10 cellular contexts compared by ENCODE assay signal in the genomic region with DNA sequence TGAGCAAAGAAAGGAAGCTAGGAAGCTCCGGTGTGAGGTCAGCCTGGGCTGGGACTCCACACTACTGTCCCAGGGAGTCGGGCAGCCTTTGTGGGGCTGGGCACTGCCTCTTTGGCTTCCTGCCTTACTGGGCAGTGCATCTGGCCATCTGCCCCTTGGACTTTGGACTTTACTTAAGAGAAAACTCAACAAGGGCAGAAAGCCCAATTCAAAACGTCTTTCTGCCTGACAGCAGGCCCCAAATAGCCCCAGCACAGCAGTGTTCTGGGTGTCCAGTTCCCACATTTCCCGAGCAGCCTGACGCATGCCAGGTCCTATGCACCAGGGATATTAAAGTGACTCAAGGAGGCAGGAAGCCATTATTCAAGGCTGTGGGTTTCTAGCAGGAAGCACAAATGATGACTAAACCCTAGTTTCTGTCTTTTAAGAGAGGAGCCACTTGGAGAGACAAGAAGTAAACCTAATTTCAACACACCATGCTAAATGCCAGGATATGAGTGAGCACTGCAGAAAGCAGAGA. TPM values are rescaled to one million over a fixed set of nuclear protein-coding genes. Genes with fewer than 3 reads are reported as not detected.
DNase-seq lines count a peak whose midpoint lies in the region; ATAC-seq, FAIRE-seq and TF ChIP-seq lines count a peak whose summit lies in the region.
"Had no signal": no experiment of that assay in that cellular context is flagged by ENCODE, and none has a peak within 500 bp of the region (broad histone marks: within the 10 kb centered on the region; RNA-seq: fewer than 3 reads in every experiment).

No MANE protein-coding gene starts in this region.

- no peak overlapping the region for H3K4me3 Mint-ChIP-seq in dendritic cell treated with granulocyte-macrophage colony-stimulating factor and Interleukin-4, amounts not matched to agents 40 ng/mL and 50 ng/mL, for 4 days

- H3K27ac ChIP-seq in mesodermal cell (ENCODE audit: low read depth, low read length, severe bottlenecking) (peak overlapping the region; percentile 83), vagina (peak overlapping the region; percentile 66)

- peak; percentile 96 for FAIRE-seq in RCC 7860 (lab: Jason Lieb, UNC)
- FAIRE-seq: A204.1, TTC549 had no signal

- no peaks in the 10 kb centered on the region for H3K36me3 ChIP-seq in mesodermal cell (ENCODE audit: control insufficient read depth, insufficient read depth, low read length)
- H3K36me3 ChIP-seq in vagina = no peaks in the 10 kb centered on the region

- H3K4me1 ChIP-seq in mesodermal cell (ENCODE audit: control insufficient read depth, insufficient read depth, low read length, poor library complexity, severe bottlenecking) (peaks cover 19% of the 10 kb centered on the region), vagina (peaks cover 23% of the 10 kb centered on the region)

- intact Hi-C loops in dendritic cell treated with granulocyte-macrophage colony-stimulating factor and Interleukin-4, amounts not matched to agents 40 ng/mL and 50 ng/mL, for 4 days (cut with micrococcal nuclease) = no loop called here
- intact Hi-C loops in vagina (cut with DNase I) = no loop called here

- TF ChIP-seq CTCF in vagina (IDR thresholded peaks at IDR 0.05) = no peak

- H3K4me3 ChIP-seq in mesodermal cell (ENCODE audit: extremely low read depth, insufficient read depth, low read length, poor library complexity, severe bottlenecking) (no peak overlapping the region), vagina (no peak overlapping the region)

- H3K27me3 Mint-ChIP-seq in dendritic cell treated with granulocyte-macrophage colony-stimulating factor and Interleukin-4, amounts not matched to agents 40 ng/mL and 50 ng/mL, for 4 days = no peaks in the 10 kb centered on the region

- no peak for TF ChIP-seq POLR2A in vagina (IDR thresholded peaks at IDR 0.05)

- H3K27me3 ChIP-seq in vagina = no peaks in the 10 kb centered on the region

- DNase-seq in DMS 273 (lab: John Stamatoyannopoulos, UW; ENCODE audit: unreplicated experiment) (peak; percentile 26), DMS 273 treated with DMSO at 0.1 percent for 48 hours (lab: John Stamatoyannopoulos, UW) (no peak), RCC 7860 (ENCODE audit: low spot score) (peak; percentile 94), vagina (ENCODE audit: extremely low spot score in 2 of 2) (peak in 1 of 2 donors; percentile 93), GM19238 (ENCODE audit: insufficient read length, low spot score) (no peak)

- peaks cover 40% of the 10 kb centered on the region for H3K4me1 Mint-ChIP-seq in dendritic cell treated with granulocyte-macrophage colony-stimulating factor and Interleukin-4, amounts not matched to agents 40 ng/mL and 50 ng/mL, for 4 days (ENCODE audit: low read depth)

- H3K9me3 ChIP-seq in mesodermal cell (ENCODE audit: control insufficient read depth, low read length) (no peaks in the 10 kb centered on the region), vagina (no peaks in the 10 kb centered on the region)

- H3K9me3 Mint-ChIP-seq in dendritic cell treated with granulocyte-macrophage colony-stimulating factor and Interleukin-4, amounts not matched to agents 40 ng/mL and 50 ng/mL, for 4 days = no peaks in the 10 kb centered on the region

- peak overlapping the region; percentile 50 for H3K27ac Mint-ChIP-seq in dendritic cell treated with granulocyte-macrophage colony-stimulating factor and Interleukin-4, amounts not matched to agents 40 ng/mL and 50 ng/mL, for 4 days

- H3K36me3 Mint-ChIP-seq in dendritic cell treated with granulocyte-macrophage colony-stimulating factor and Interleukin-4, amounts not matched to agents 40 ng/mL and 50 ng/mL, for 4 days (ENCODE audit: low read depth) = peaks cover 45% of the 10 kb centered on the region

- 68 to 73% methylated on average over 5 of the region's 5 CpGs for WGBS in mesodermal cell (ENCODE audit: insufficient coverage in 2 of 2), 2 experiments

- ATAC-seq in GM18517 (IDR thresholded peaks at IDR 0.05; ENCODE audit: unreplicated experiment) = no peak

RNA-seq across cellular contexts. Expression of gene EDEM3, which starts 37.9 kb away (rescaled TPM):
- polyA plus RNA-seq in mesodermal cell (2013, experiment 1 of 2) = 25.0 TPM
- 25.6 TPM for polyA plus RNA-seq in mesodermal cell (2013, experiment 2 of 2)
- 24.1 TPM for total RNA-seq in vagina

Comparison
In these comparisons a context has a peak if more than half of its experiments do, and no peak if none do; other contexts are left out.
1. DNase-seq: peak in DMS 273 (single experiment) and RCC 7860 (single experiment); none in DMS 273 treated with DMSO at 0.1 percent for 48 hours (single experiment) and GM19238 (single experiment).